ENCODE assay signal across 21 cellular contexts in the genomic region with DNA sequence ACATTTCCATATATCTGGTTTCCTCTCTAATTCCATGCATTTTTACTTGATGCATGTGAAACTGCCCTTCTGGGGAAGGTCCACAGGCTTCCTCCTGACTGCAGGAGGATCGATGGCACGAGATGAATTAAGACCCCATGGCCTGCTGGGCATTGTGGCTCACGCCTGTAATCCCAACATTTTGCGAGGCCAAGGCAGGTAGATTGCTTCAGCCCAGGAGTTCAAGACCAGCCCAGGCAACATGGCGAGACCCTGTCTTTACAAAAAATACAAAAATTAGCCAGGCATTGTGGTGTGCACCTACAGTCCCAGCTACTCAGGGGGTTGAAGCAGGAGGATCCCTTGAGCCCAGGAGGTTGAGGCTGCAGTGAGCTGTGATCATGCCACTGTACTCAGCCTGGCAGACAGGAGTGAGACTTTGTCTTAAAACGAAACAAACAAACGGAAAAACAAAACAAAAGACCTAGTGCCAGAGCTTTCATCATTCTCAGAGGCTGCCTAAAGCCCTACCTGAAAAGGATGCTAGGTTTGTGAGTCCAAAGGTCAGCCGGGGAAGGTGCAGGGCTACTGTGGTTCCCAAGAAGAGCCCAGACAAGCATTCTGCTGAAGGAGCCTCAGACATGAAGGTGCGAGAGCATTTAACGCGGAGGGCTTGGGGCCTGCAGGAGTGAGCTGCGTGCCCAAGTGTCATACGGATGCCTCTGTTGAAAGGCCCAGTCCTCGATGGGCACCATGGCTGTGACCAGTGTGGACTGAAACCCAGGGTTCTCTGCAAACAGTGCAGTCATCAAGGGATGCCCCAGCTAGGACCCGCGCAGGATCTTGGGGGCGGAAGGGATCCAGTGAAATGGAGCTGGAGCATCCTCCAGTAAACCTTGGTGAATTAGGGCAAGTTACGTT. TPM values are rescaled to one million over a fixed set of nuclear protein-coding genes. Genes with fewer than 3 reads are reported as not detected.
DNase-seq lines count a peak whose midpoint lies in the region; ATAC-seq, FAIRE-seq and TF ChIP-seq lines count a peak whose summit lies in the region.
"Had no signal": no experiment of that assay in that cellular context is flagged by ENCODE, and none has a peak within 500 bp of the region (broad histone marks: within the 10 kb centered on the region; RNA-seq: fewer than 3 reads in every experiment).

No MANE protein-coding gene starts in this region.

- no peaks in the 10 kb centered on the region for H3K9me3 Mint-ChIP-seq in activated T-cell treated with anti-CD3 and anti-CD28 coated beads, Interleukin-2, amount 50 U/mL, for 24 hours
- no peaks in the 10 kb centered on the region for H3K9me3 Mint-ChIP-seq in activated CD8-positive, alpha-beta memory T cell treated with anti-CD3 and anti-CD28 coated beads, Interleukin-2, amount 10 ng/mL, durations not matched to agents 7 days and 5 days (ENCODE audit: low read depth)
- H3K9me3 Mint-ChIP-seq: activated naive CD4-positive, alpha-beta T cell treated with anti-CD3 and anti-CD28 coated beads for 36 hours; CD14-positive monocyte; naive thymus-derived CD4-positive, alpha-beta T cell had no signal

- TF ChIP-seq POLR2A in transverse colon (IDR thresholded peaks at IDR 0.05): no peak

- 81 to 86% methylated on average over 3 to 18 of the region's 18 CpGs for WGBS in transverse colon (ENCODE audit: low coverage in 1 of 2), 2 donors

- H3K4me3 Mint-ChIP-seq in activated T-cell treated with anti-CD3 and anti-CD28 coated beads, Interleukin-2, amount 50 U/mL, for 24 hours: no peak overlapping the region
- H3K4me3 Mint-ChIP-seq in activated CD8-positive, alpha-beta memory T cell treated with anti-CD3 and anti-CD28 coated beads, Interleukin-2, amount 10 ng/mL, durations not matched to agents 7 days and 5 days: no peak overlapping the region
- H3K4me3 Mint-ChIP-seq: activated naive CD4-positive, alpha-beta T cell treated with anti-CD3 and anti-CD28 coated beads for 36 hours; CD14-positive monocyte; naive thymus-derived CD4-positive, alpha-beta T cell had no signal

- H3K4me3 ChIP-seq in iPS-15b (ENCODE audit: low read depth, low read length) (peak overlapping the region; percentile 19), transverse colon (no peak overlapping the region)
- H3K4me3 ChIP-seq: pancreas had no signal

- no peak for TF ChIP-seq EP300 in transverse colon (IDR thresholded peaks at IDR 0.05; ENCODE audit: low read depth)

- H3K27me3 ChIP-seq in iPS-15b (ENCODE audit: control insufficient read depth, insufficient read depth, low read length) (peaks cover 16% of the 10 kb centered on the region), transverse colon (no peaks in the 10 kb centered on the region)
- H3K27me3 ChIP-seq: pancreas had no signal

- no peak for TF ChIP-seq CTCF in transverse colon (IDR thresholded peaks at IDR 0.05)

- H3K36me3 ChIP-seq in iPS-15b (ENCODE audit: control insufficient read depth, insufficient read depth, low read length) (no peaks in the 10 kb centered on the region), transverse colon (no peaks in the 10 kb centered on the region)
- H3K36me3 ChIP-seq: pancreas had no signal

- H3K4me1 ChIP-seq in iPS-15b (ENCODE audit: control insufficient read depth, insufficient read depth, low read length): peaks cover 23% of the 10 kb centered on the region
- peaks cover 0 to 5% (median 0%) of the 10 kb centered on the region in 4 donors for H3K4me1 ChIP-seq in transverse colon
- H3K4me1 ChIP-seq: pancreas had no signal

- no peak for FAIRE-seq in urothelium cell line (lab: Jason Lieb, UNC)
- FAIRE-seq: pancreas had no signal

- no peak overlapping the region for H3K9ac ChIP-seq in iPS-15b (ENCODE audit: low read depth, low read length)

- H3K27me3 Mint-ChIP-seq in activated T-cell treated with anti-CD3 and anti-CD28 coated beads, Interleukin-2, amount 50 U/mL, for 24 hours: peaks cover 20% of the 10 kb centered on the region
- peaks cover 19% of the 10 kb centered on the region for H3K27me3 Mint-ChIP-seq in activated CD8-positive, alpha-beta memory T cell treated with anti-CD3 and anti-CD28 coated beads, Interleukin-2, amount 10 ng/mL, durations not matched to agents 7 days and 5 days

- H3K27ac ChIP-seq in transverse colon: no peak overlapping the region
- H3K27ac ChIP-seq: epithelial cell of prostate, pancreas had no signal

- H3K9me3 ChIP-seq in iPS-15b (ENCODE audit: control insufficient read depth, insufficient read depth, low read length) (no peaks in the 10 kb centered on the region), transverse colon (no peaks in the 10 kb centered on the region)
- H3K9me3 ChIP-seq: pancreas had no signal

- H3K36me3 Mint-ChIP-seq in activated T-cell treated with anti-CD3 and anti-CD28 coated beads, Interleukin-2, amount 50 U/mL, for 24 hours (ENCODE audit: low read depth): peaks cover 4% of the 10 kb centered on the region
- H3K36me3 Mint-ChIP-seq in activated CD8-positive, alpha-beta memory T cell treated with anti-CD3 and anti-CD28 coated beads, Interleukin-2, amount 10 ng/mL, durations not matched to agents 7 days and 5 days: peaks cover 12% of the 10 kb centered on the region
- H3K36me3 Mint-ChIP-seq: CD14-positive monocyte; naive thymus-derived CD4-positive, alpha-beta T cell had no signal

- H3K4me1 Mint-ChIP-seq in activated T-cell treated with anti-CD3 and anti-CD28 coated beads, Interleukin-2, amount 50 U/mL, for 24 hours (ENCODE audit: low read depth): peaks cover 83% of the 10 kb centered on the region
- H3K4me1 Mint-ChIP-seq in activated CD8-positive, alpha-beta memory T cell treated with anti-CD3 and anti-CD28 coated beads, Interleukin-2, amount 10 ng/mL, durations not matched to agents 7 days and 5 days: peaks cover 66% of the 10 kb centered on the region

- H3K27ac Mint-ChIP-seq in activated T-cell treated with anti-CD3 and anti-CD28 coated beads, Interleukin-2, amount 50 U/mL, for 24 hours: no peak overlapping the region
- peak overlapping the region; percentile 28 for H3K27ac Mint-ChIP-seq in activated CD8-positive, alpha-beta memory T cell treated with anti-CD3 and anti-CD28 coated beads, Interleukin-2, amount 10 ng/mL, durations not matched to agents 7 days and 5 days
- H3K27ac Mint-ChIP-seq: activated naive CD4-positive, alpha-beta T cell treated with anti-CD3 and anti-CD28 coated beads for 36 hours had no signal

- ATAC-seq in activated CD8-positive, alpha-beta memory T cell treated with anti-CD3 and anti-CD28 coated beads, Interleukin-2, amount 10 ng/mL, durations not matched to agents 7 days and 5 days: no peak
- ATAC-seq: naive thymus-derived CD4-positive, alpha-beta T cell; pancreas had no signal

- CTCF ChIA-PET in activated CD8-positive, alpha-beta memory T cell treated with anti-CD3 and anti-CD28 coated beads, Interleukin-2, amount 10 ng/mL, durations not matched to agents 7 days and 5 days (lab: Charles Lee): interaction anchor here (1.4 to 22.6 kb wide), 7 partner anchors 19 to 155 kb away, joined by 3 to 309 read pairs (median 5); partner anchors contain the start of gene GPR55

- peak; percentile 32 for DNase-seq in activated T-cell treated with anti-CD3 and anti-CD28 coated beads, Interleukin-2, amount 50 U/mL, for 24 hours
- DNase-seq in activated T-cell treated with anti-CD3 and anti-CD28 coated beads for 4 hours: no peak
- DNase-seq in activated CD8-positive, alpha-beta memory T cell treated with anti-CD3 and anti-CD28 coated beads, Interleukin-2, amount 10 ng/mL, durations not matched to agents 7 days and 5 days: peak; percentile 38
- DNase-seq in transverse colon: peak; percentile 7
- no peak for DNase-seq in AG08395 (ENCODE audit: low spot score)
- DNase-seq in NCI-H524 (lab: John Stamatoyannopoulos, UW): no peak
- no peak for DNase-seq in urothelium cell line (ENCODE audit: low spot score)
- DNase-seq: activated naive CD4-positive, alpha-beta T cell treated with anti-CD3 and anti-CD28 coated beads for 36 hours; cortex of kidney; foreskin melanocyte; hypothalamus; NCI-H1417; pancreas; SHP77 treated with DMSO at 0.1 percent for 48 hours; T-helper 1 cell had no signal

- intact Hi-C loops in transverse colon (cut with DNase I; ENCODE audit: low total_unique reads): no loop called here

- in situ Hi-C loops in transverse colon (cut with MboI; ENCODE audit: low pct_ligation_motif_present in 1 of 4, low pct_unique_long_range_greater_than_20kb in 1 of 4, low sequenced_read_pairs in 3 of 4): loop anchor here in 1 of 4 donors (10.0 kb wide), 2 partner anchors 59 to 81 kb away; no protein-coding TSS in a partner anchor

RNA-seq across cellular contexts. Expression of gene GPR55, which starts 21.5 kb away (rescaled TPM):
- total RNA-seq in activated CD8-positive, alpha-beta memory T cell treated with anti-CD3 and anti-CD28 coated beads, Interleukin-2, amount 10 ng/mL, durations not matched to agents 7 days and 5 days: 10 to 100 TPM; 42.1 to 58.8 TPM
- total RNA-seq in transverse colon: 10 to 100 TPM in 1 of 4 donors, 1 to 10 TPM in 2, under 1 TPM in 1; 0.40 to 16.1 (median 2.0) TPM
- total RNA-seq: G401, kidney epithelial cell had no signal

RNA-seq across cellular contexts. Expression of gene ITM2C, which starts 38.8 kb away (rescaled TPM):
- total RNA-seq in activated CD8-positive, alpha-beta memory T cell treated with anti-CD3 and anti-CD28 coated beads, Interleukin-2, amount 10 ng/mL, durations not matched to agents 7 days and 5 days: 100 to 1,000 TPM in 1 of 2 experiments, 10 to 100 TPM in 1; 65.1 to 115 TPM
- total RNA-seq in transverse colon: 1,000 to 10,000 TPM in 3 of 4 donors, 100 to 1,000 TPM in 1; 911 to 2,535 (median 1,776) TPM

Comparison
In these comparisons a context has a peak if more than half of its experiments do, and no peak if none do; other contexts are left out.
1. DNase-seq: peak in activated T-cell treated with anti-CD3 and anti-CD28 coated beads, Interleukin-2, amount 50 U/mL, for 24 hours (single experiment), activated CD8-positive, alpha-beta memory T cell treated with anti-CD3 and anti-CD28 coated beads, Interleukin-2, amount 10 ng/mL, durations not matched to agents 7 days and 5 days (single experiment) and transverse colon (single experiment); none in activated T-cell treated with anti-CD3 and anti-CD28 coated beads for 4 hours (single experiment), AG08395 (single experiment), NCI-H524 (0 of 2) and urothelium cell line (single experiment).
2. RNA of gene ITM2C, which starts 38.8 kb away (total RNA-seq): 911 to 2,535 TPM in transverse colon; 65.1 to 115 TPM in activated CD8-positive, alpha-beta memory T cell treated with anti-CD3 and anti-CD28 coated beads, Interleukin-2, amount 10 ng/mL, durations not matched to agents 7 days and 5 days; every median in the first group is over 4 times any median in the second.